ENCODE assay signal across 8 cellular contexts in genomic region chr16:30092373-30093010, GRCh38. TPM values are rescaled to one million over a fixed set of nuclear protein-coding genes. Genes with fewer than 3 reads are reported as not detected.
A peak's percentile ranks its signal among the peaks of the same experiment; 100 is the strongest.
DNase-seq lines count a peak whose midpoint lies in the region; ATAC-seq and TF ChIP-seq lines count a peak whose summit lies in the region.

No MANE protein-coding gene starts in this region.

- H3K27ac ChIP-seq in adrenal gland (peak overlapping the region; percentile 51 to 89 (median 78)), left ventricle myocardium inferior (replicated peaks) (peak overlapping the region; percentile 92)

- peaks cover 0 to 9% (median 0%) of the 10 kb centered on the region in 3 donors for H3K9me3 ChIP-seq in adrenal gland (replicated peaks in 1 of 3)
- peaks cover 9% of the 10 kb centered on the region for H3K9me3 ChIP-seq in left ventricle myocardium inferior (replicated peaks)

- H3K36me3 ChIP-seq in adrenal gland (replicated peaks in 1 of 2): peaks cover 0 to 15% of the 10 kb centered on the region in 2 donors
- H3K36me3 ChIP-seq in left ventricle myocardium inferior: peaks cover 17% of the 10 kb centered on the region

- TF ChIP-seq CTCF in adrenal gland (IDR thresholded peaks at IDR 0.05): peak; percentile 45 to 69 (median 56)
- TF ChIP-seq CTCF in left ventricle myocardium inferior (IDR thresholded peaks at IDR 0.05; ENCODE audit: borderline replicate concordance): peak; percentile 65

- DNase-seq in Daoy (ENCODE audit: low read depth) (peak; percentile 80), LHCN-M2 (ENCODE audit: low read depth) (peak; percentile 51), SK-N-DZ (ENCODE audit: low spot score) (peak; percentile 89), adrenal gland (peak; percentile 69 to 91 (median 83)), left ventricle myocardium inferior (peak; percentile 75), posterior vena cava (ENCODE audit: low spot score) (peak; percentile 95), middle frontal gyrus (ENCODE audit: extremely low spot score, low spot score) (no peak)

- WGBS in adrenal gland, 4 donors: 4 to 8% (median 7%) methylated on average over 17 to 22 of the region's 22 CpGs

- peaks cover 17 to 37% of the 10 kb centered on the region in 2 donors for H3K4me1 ChIP-seq in adrenal gland (replicated peaks in 1 of 2)
- peaks cover 54% of the 10 kb centered on the region for H3K4me1 ChIP-seq in left ventricle myocardium inferior

- peak overlapping the region in 2 of 4 donors; percentile 27 to 40 for H3K4me3 ChIP-seq in adrenal gland
- H3K4me3 ChIP-seq in left ventricle myocardium inferior: peak overlapping the region; percentile 68

- intact Hi-C loops in adrenal gland (cut with DNase I) (no loop called here), left ventricle myocardium inferior (cut with micrococcal nuclease) (no loop called here), posterior vena cava (cut with DNase I) (loop anchor here in 1 of 2 donors (1.0 kb wide), 1 partner anchor 19 kb away; no protein-coding TSS in a partner anchor)

- peak; percentile 52 for ATAC-seq in GM21723 (IDR thresholded peaks at IDR 0.05; ENCODE audit: unreplicated experiment)

- no peaks in the 10 kb centered on the region for H3K27me3 ChIP-seq in adrenal gland
- H3K27me3 ChIP-seq in left ventricle myocardium inferior (ENCODE audit: low read depth): no peaks in the 10 kb centered on the region

- TF ChIP-seq POLR2A in adrenal gland (IDR thresholded peaks at IDR 0.05): peak in 1 of 2 donors; percentile 14

RNA-seq across cellular contexts. Expression of gene TBX6, which starts 0.8 kb away (rescaled TPM):
- total RNA-seq in Daoy (2014; rRNA removed; shearing (Covaris generic)): not detected in 2 replicates
- total RNA-seq in LHCN-M2 (2014; rRNA removed) (0.29 and 1.5 TPM in 2 replicates), adrenal gland (1 to 10 TPM; 1.1 to 3.4 (median 2.4) TPM), left ventricle myocardium inferior (1.0 TPM), posterior vena cava (under 1 TPM; 0.46 to 0.57 TPM)
- polyA plus RNA-seq in LHCN-M2 (2012): 0.18 TPM
- polyA plus RNA-seq in SK-N-DZ (2014; cell fraction: cytosol; rRNA removed): 4.4 and 5.4 TPM in 2 replicates
- 6.4 and 6.9 TPM in 2 replicates for polyA plus RNA-seq in SK-N-DZ (2014; cell fraction: nucleus; rRNA removed)
- 1 to 10 TPM in 2 of 3 donors, under 1 TPM in 1; 0.22 to 5.1 (median 1.9) TPM for polyA plus RNA-seq in adrenal gland

RNA-seq across cellular contexts. Expression of gene YPEL3, which starts 3.5 kb away (rescaled TPM):
- 0.21 and 1.0 TPM in 2 replicates for total RNA-seq in Daoy (2014; rRNA removed; shearing (Covaris generic))
- total RNA-seq in LHCN-M2 (2014; rRNA removed) (6.8 and 14.2 TPM in 2 replicates), adrenal gland (100 to 1,000 TPM in 4 of 8 donors, 10 to 100 TPM in 4; 18.9 to 210 (median 94.5) TPM), left ventricle myocardium inferior (54.4 TPM), posterior vena cava (10 to 100 TPM; 26.1 to 31.4 TPM)
- polyA plus RNA-seq in LHCN-M2 (2012): 30.5 TPM
- polyA plus RNA-seq in SK-N-DZ (2014; cell fraction: cytosol; rRNA removed): 58.9 and 69.6 TPM in 2 replicates
- 80.0 and 87.0 TPM in 2 replicates for polyA plus RNA-seq in SK-N-DZ (2014; cell fraction: nucleus; rRNA removed)
- 100 to 1,000 TPM in 2 of 3 donors, 10 to 100 TPM in 1; 14.6 to 454 (median 310) TPM for polyA plus RNA-seq in adrenal gland

RNA-seq across cellular contexts. Expression of gene PPP4C, which starts 16.7 kb away (rescaled TPM):
- total RNA-seq in Daoy (2014; rRNA removed; shearing (Covaris generic)): 81.4 and 113 TPM in 2 replicates
- total RNA-seq in LHCN-M2 (2014; rRNA removed): 142 and 154 TPM in 2 replicates
- 149 TPM for polyA plus RNA-seq in LHCN-M2 (2012)
- polyA plus RNA-seq in SK-N-DZ (2014; cell fraction: cytosol; rRNA removed): 143 and 189 TPM in 2 replicates
- polyA plus RNA-seq in SK-N-DZ (2014; cell fraction: nucleus; rRNA removed): 132 and 167 TPM in 2 replicates
- 100 to 1,000 TPM in 3 of 8 donors, 10 to 100 TPM in 5; 44.5 to 136 (median 80.8) TPM for total RNA-seq in adrenal gland
- polyA plus RNA-seq in adrenal gland: 10 to 100 TPM; 39.2 to 93.0 (median 87.1) TPM
- total RNA-seq in left ventricle myocardium inferior: 32.2 TPM
- 10 to 100 TPM; 40.0 to 46.9 TPM for total RNA-seq in posterior vena cava

RNA-seq across cellular contexts. Expression of gene GDPD3, which starts 20.8 kb away (rescaled TPM):
- 0.57 and 0.77 TPM in 2 replicates for total RNA-seq in Daoy (2014; rRNA removed; shearing (Covaris generic))
- total RNA-seq in LHCN-M2 (2014; rRNA removed) (0.83 and 1.0 TPM in 2 replicates), adrenal gland (1 to 10 TPM in 5 of 8 donors, under 1 TPM in 2, not detected in 1; 0.78 to 9.0 (median 2.8) TPM), left ventricle myocardium inferior (2.3 TPM), posterior vena cava (1 to 10 TPM; 3.7 to 4.0 TPM)
- 0.72 TPM for polyA plus RNA-seq in LHCN-M2 (2012)
- 0.80 and 1.8 TPM in 2 replicates for polyA plus RNA-seq in SK-N-DZ (2014; cell fraction: cytosol; rRNA removed)
- 20.8 and 35.5 TPM in 2 replicates for polyA plus RNA-seq in SK-N-DZ (2014; cell fraction: nucleus; rRNA removed)
- polyA plus RNA-seq in adrenal gland: 10 to 100 TPM in 1 of 3 donors, 1 to 10 TPM in 2; 1.0 to 17.6 (median 5.8) TPM

RNA-seq across cellular contexts. Expression of gene ALDOA, which starts 26.9 kb away (rescaled TPM):
- total RNA-seq in Daoy (2014; rRNA removed; shearing (Covaris generic)): 781 and 887 TPM in 2 replicates
- total RNA-seq in LHCN-M2 (2014; rRNA removed) (2,146 and 2,472 TPM in 2 replicates), adrenal gland (1,000 to 10,000 TPM; 1,155 to 1,930 (median 1,648) TPM), left ventricle myocardium inferior (3,337 TPM), posterior vena cava (100 to 1,000 TPM; 937 to 987 TPM)
- 2,725 TPM for polyA plus RNA-seq in LHCN-M2 (2012)
- 834 and 905 TPM in 2 replicates for polyA plus RNA-seq in SK-N-DZ (2014; cell fraction: cytosol; rRNA removed)
- 282 and 332 TPM in 2 replicates for polyA plus RNA-seq in SK-N-DZ (2014; cell fraction: nucleus; rRNA removed)
- 1,000 to 10,000 TPM in 1 of 3 donors, 100 to 1,000 TPM in 2; 623 to 1,215 (median 899) TPM for polyA plus RNA-seq in adrenal gland
